ENCODE assay signal across 8 cellular contexts in the genomic region with DNA sequence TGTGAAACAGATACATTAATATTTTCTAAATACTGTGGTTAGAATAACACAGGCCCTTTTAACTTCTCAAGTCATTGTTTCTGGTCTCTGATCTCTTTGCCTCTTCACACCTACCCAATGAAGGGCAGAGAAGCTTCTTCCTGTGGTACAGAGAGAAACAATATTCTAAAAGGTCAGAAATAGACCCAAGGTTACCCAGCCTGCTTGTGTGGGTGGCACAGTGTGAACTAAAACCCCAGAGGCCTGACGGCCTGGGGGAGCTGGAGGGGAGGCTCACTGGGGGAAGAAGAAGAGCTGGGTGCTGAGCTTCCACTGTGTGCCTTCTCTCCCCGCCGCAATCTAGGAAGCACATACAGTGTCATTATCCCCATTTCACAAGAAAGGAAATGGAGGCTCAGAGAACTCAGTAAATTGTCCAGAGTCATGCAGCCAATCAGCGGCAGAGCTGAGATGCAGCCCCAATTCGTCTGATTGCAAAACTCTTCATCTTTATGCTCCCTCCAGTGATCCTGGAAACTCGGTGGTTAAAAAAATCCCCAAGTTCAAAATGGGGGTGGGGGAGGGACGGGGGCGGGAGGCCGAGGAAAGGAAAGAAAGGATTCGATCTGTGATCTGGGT.
DNase-seq lines count a peak whose midpoint lies in the region; ATAC-seq and TF ChIP-seq lines count a peak whose summit lies in the region.

No MANE protein-coding gene starts in this region.

- DNase-seq in CD1c-positive myeloid dendritic cell (ENCODE audit: extremely low spot score) (peak; percentile 39), OCI-M1 (lab: John Stamatoyannopoulos, UW) (no peak), MCF 10A (ENCODE audit: unreplicated experiment) (no peak), superior temporal gyrus (ENCODE audit: extremely low spot score) (no peak), GM19240 (ENCODE audit: insufficient read length, low spot score) (no peak)

- no peaks in the 10 kb centered on the region for H3K27me3 ChIP-seq in iPS-15b (ENCODE audit: control insufficient read depth, insufficient read depth, low read length)

- CTCF ChIA-PET in MCF 10A (lab: Yijun Ruan, JAX) = interaction anchor here (0.7 to 1.1 kb wide), 3 partner anchors 9 to 275 kb away, joined by 3 to 4 read pairs (median 3); no protein-coding TSS in a partner anchor

- no TSS peak for BruUV-seq in MCF 10A (replicated peaks; lab: Mats Ljungman, UMichigan)

- no peaks in the 10 kb centered on the region for H3K9me3 ChIP-seq in iPS-15b (ENCODE audit: control insufficient read depth, insufficient read depth, low read length)

- peak overlapping the region; percentile 13 for H3K9ac ChIP-seq in iPS-15b (ENCODE audit: low read depth, low read length)

- H3K27me3 Mint-ChIP-seq in MCF 10A (ENCODE audit: insufficient read depth, unreplicated experiment) = no peaks in the 10 kb centered on the region

- intact Hi-C loops in MCF 10A (cut with micrococcal nuclease) = no loop called here

- ATAC-seq in GM19395 (IDR thresholded peaks at IDR 0.05; ENCODE audit: unreplicated experiment) = peak; percentile 59
- ATAC-seq in HG03521 (IDR thresholded peaks at IDR 0.05; ENCODE audit: unreplicated experiment) = peak; percentile 60

- H3K4me1 Mint-ChIP-seq in MCF 10A (ENCODE audit: insufficient read depth, unreplicated experiment) = peaks cover 12% of the 10 kb centered on the region

- H3K4me1 ChIP-seq in iPS-15b (ENCODE audit: control insufficient read depth, insufficient read depth, low read length) = peaks cover 22% of the 10 kb centered on the region

- no peak overlapping the region for H3K4me3 Mint-ChIP-seq in MCF 10A (ENCODE audit: unreplicated experiment)

- no peaks in the 10 kb centered on the region for H3K36me3 Mint-ChIP-seq in MCF 10A (ENCODE audit: insufficient read depth, unreplicated experiment)

- H3K4me3 ChIP-seq in iPS-15b (ENCODE audit: low read depth, low read length) = peak overlapping the region; percentile 54

- no peak for TF ChIP-seq CTCF in MCF 10A (IDR thresholded peaks at IDR 0.05; ENCODE audit: unreplicated experiment)

- POLR2A ChIA-PET in MCF 10A (lab: Yijun Ruan, JAX) = no interaction called here

- H3K36me3 ChIP-seq in iPS-15b (ENCODE audit: control insufficient read depth, insufficient read depth, low read length) = no peaks in the 10 kb centered on the region

- H3K27ac Mint-ChIP-seq in MCF 10A (ENCODE audit: low read depth, unreplicated experiment) = no peak overlapping the region

- H3K9me3 Mint-ChIP-seq in MCF 10A (ENCODE audit: unreplicated experiment) = no peaks in the 10 kb centered on the region
